Comparison of ENCODE assay signal across 3 cellular contexts in genomic region chr1:53469373-53469772, GRCh38.
A peak's percentile ranks its signal among the peaks of the same experiment; 100 is the strongest.
TF ChIP-seq lines count a peak whose summit lies in the region.

No MANE protein-coding gene starts in this region.

TF ChIP-seq in GM23338, 12 proteins besides CTCF, POLR2A, EP300 and RAD21:
- TF ChIP-seq EZH2phosphoT487 (IDR thresholded peaks at IDR 0.05; ENCODE audit: unreplicated experiment) (no peak), CREB1 (CRISPR knock-in tag; IDR thresholded peaks at IDR 0.05; ENCODE audit: low read depth) (no peak), POLR2AphosphoS5 (IDR thresholded peaks at IDR 0.05; ENCODE audit: low read depth) (no peak), STAT1 (IDR thresholded peaks at IDR 0.05; ENCODE audit: unreplicated experiment) (no peak), REST (IDR thresholded peaks at IDR 0.05; ENCODE audit: unreplicated experiment) (no peak), ZNF331 (CRISPR knock-in tag; IDR thresholded peaks at IDR 0.05; ENCODE audit: low read depth) (no peak), JUNB (IDR thresholded peaks at IDR 0.05; ENCODE audit: unreplicated experiment) (no peak)

TF ChIP-seq in WTC11, 78 proteins besides CTCF, POLR2A, EP300 and RAD21:
- TF ChIP-seq NR1H2 (CRISPR knock-in tag; IDR thresholded peaks at IDR 0.05) (0 out of 2 replicates have a peak, but pooled peaks have one; percentile 19), ETV6 (CRISPR knock-in tag; IDR thresholded peaks at IDR 0.05) (no peak)

TF ChIP-seq in H1, 55 proteins besides CTCF, POLR2A, EP300 and RAD21:
- TF ChIP-seq SP2 (IDR thresholded peaks at IDR 0.05; ENCODE audit: low read length) (no peak), NANOG (IDR thresholded peaks at IDR 0.05; ENCODE audit: insufficient read depth, low read depth, low read length, poor library complexity, severe bottlenecking) (no peak), POLR2AphosphoS5 (IDR thresholded peaks at IDR 0.05; ENCODE audit: low read depth, low read length) (no peak), BACH1 (IDR thresholded peaks at IDR 0.05; ENCODE audit: low read length) (no peak), SP1 (IDR thresholded peaks at IDR 0.05; ENCODE audit: low read depth, low read length) (no peak), CHD2 (IDR thresholded peaks at IDR 0.05; ENCODE audit: low read length) (no peak), SAP30 (IDR thresholded peaks at IDR 0.05; ENCODE audit: insufficient read depth, insufficient replicate concordance, low read length) (no peak), MAX (IDR thresholded peaks at IDR 0.05) (no peak), GTF2F1 (IDR thresholded peaks at IDR 0.05; ENCODE audit: borderline replicate concordance, low read depth, low read length) (no peak), POU5F1 (IDR thresholded peaks at IDR 0.05; ENCODE audit: low read depth, low read length) (no peak), RBBP5 (IDR thresholded peaks at IDR 0.05; ENCODE audit: borderline replicate concordance, low read depth, low read length) (no peak), HDAC6 (IDR thresholded peaks at IDR 0.05; ENCODE audit: low read depth, low read length) (no peak), RNF2 (IDR thresholded peaks at IDR 0.05; ENCODE audit: borderline replicate concordance, low read depth, low read length, missing control alignments, poor library complexity, severe bottlenecking) (no peak)
